8 cellular contexts compared by ENCODE assay signal in genomic region chr15:36579792-36580431, GRCh38.
DNase-seq lines count a peak whose midpoint lies in the region; ATAC-seq and TF ChIP-seq lines count a peak whose summit lies in the region.

No MANE protein-coding gene starts in this region.

- peaks cover 38% of the 10 kb centered on the region for H3K4me1 Mint-ChIP-seq in nephron

- TF ChIP-seq CTCF in AG09309 (IDR thresholded peaks at IDR 0.05; ENCODE audit: control insufficient read depth, insufficient read depth, low read depth, low read length, missing control alignments) (no peak), nephron (IDR thresholded peaks at IDR 0.05; ENCODE audit: unreplicated experiment in 3 of 3) (no peak), GM10266 (IDR thresholded peaks at IDR 0.05; ENCODE audit: control insufficient read depth, insufficient read depth, low read depth, missing control alignments) (no peak)

- peaks cover 3% of the 10 kb centered on the region for H3K36me3 Mint-ChIP-seq in nephron (ENCODE audit: low read depth)

- peak overlapping the region; percentile 89 to 97 (median 91) for H3K4me3 Mint-ChIP-seq in nephron

- no peaks in the 10 kb centered on the region for H3K27me3 Mint-ChIP-seq in nephron (ENCODE audit: low read depth)

- DNase-seq in AG09309 (ENCODE audit: low read depth) = no peak
- DNase-seq in T-helper 2 cell = peak in 3 of 5 experiments; percentile 1 to 52 (median 7)
- no peak for DNase-seq in epithelial cell of prostate (ENCODE audit: low read depth, low spot score)
- DNase-seq in retina = no peak
- no peak for DNase-seq in GM10266 (ENCODE audit: extremely low spot score)

- ATAC-seq in GM18873 (IDR thresholded peaks at IDR 0.05; ENCODE audit: low FRiP score, unreplicated experiment) = peak; percentile 32
- ATAC-seq in HG03175 (IDR thresholded peaks at IDR 0.05; ENCODE audit: unreplicated experiment) = peak; percentile 40

- H3K9me3 Mint-ChIP-seq in nephron = no peaks in the 10 kb centered on the region

- peak overlapping the region; percentile 93 to 95 (median 94) for H3K27ac Mint-ChIP-seq in nephron

- H3K27ac ChIP-seq in epithelial cell of prostate = peak overlapping the region; percentile 68

- H3K4me3 ChIP-seq in AG09309 (ENCODE audit: control insufficient read depth, low read depth, low read length) = peak overlapping the region; percentile 84

Comparison
In these comparisons a context has a peak if more than half of its experiments do, and no peak if none do; other contexts are left out.
1. DNase-seq: peak in T-helper 2 cell (3 of 5); none in AG09309 (single experiment), epithelial cell of prostate (single experiment), retina (single experiment) and GM10266 (single experiment).